ENCODE assay signal across 8 cellular contexts in genomic region chr22:39349967-39350802, GRCh38. TPM values are rescaled to one million over a fixed set of nuclear protein-coding genes. Genes with fewer than 3 reads are reported as not detected.
DNase-seq lines count a peak whose midpoint lies in the region; ATAC-seq and TF ChIP-seq lines count a peak whose summit lies in the region.

SYNGR1 (plus strand) TSS chr22:39349991; CDS start chr22:39350011, 20 bp downstream.

- BruUV-seq in A673 (replicated peaks; lab: Mats Ljungman, UMichigan) (no TSS peak), HCT116 (replicated peaks; lab: Mats Ljungman, UMichigan) (TSS peak; percentile 59)

- H3K9me2 ChIP-seq in HCT116 (ENCODE audit: insufficient read depth) = no peaks in the 10 kb centered on the region

- CTCF ChIA-PET in A673 (lab: Charles Lee) (interaction anchor here (0.6 to 1.5 kb wide), 3 partner anchors 23 to 179 kb away, joined by 3 to 4 read pairs (median 3); no protein-coding TSS in a partner anchor), HCT116 (lab: Charles Lee) (no interaction called here)

- H2AFZ ChIP-seq in HCT116 (ENCODE audit: low read depth, low read length, poor library complexity, severe bottlenecking) = peak within 1 kb of the TSS; percentile 80

- peak within 1 kb of the TSS; percentile 91 for H3K4me2 ChIP-seq in HCT116 (ENCODE audit: low read length)

- WGBS in adipose tissue, 3 donors = 1 to 2% (median 1%) methylated on average over 50 to 89 of the region's 89 CpGs
- no CpG with 5 or more reads among the region's 89 CpGs for WGBS in iPS DF 6.9 (ENCODE audit: insufficient coverage, insufficient read length)

- POLR2A ChIA-PET in A673 (lab: Charles Lee; ENCODE audit: low non-redundant PET) (interaction anchor here (0.5 to 0.6 kb wide), 2 partner anchors 31 to 302 kb away, joined by 3 to 10 read pairs; partner anchors contain the start of gene RPL3), HCT116 (lab: Charles Lee) (interaction anchor here (2.3 kb wide), 1 partner anchor 30 kb away, joined by 7 read pairs; the partner anchor contains the start of gene RPL3)

- no peak for TF ChIP-seq CTCF in A673 (conservative IDR thresholded peaks at IDR 0.05; ENCODE audit: low read depth, low read length)
- TF ChIP-seq CTCF in HCT116 (IDR thresholded peaks at IDR 0.05 in 2 of 3, conservative IDR thresholded peaks at IDR 0.05 in 1 of 3; ENCODE audit: borderline replicate concordance in 1 of 3, insufficient read depth in 1 of 3, low read depth in 2 of 3, low read length in 2 of 3) = no peak

- ATAC-seq in HCT116 (peak; percentile 64), HG03045 (IDR thresholded peaks at IDR 0.05; ENCODE audit: unreplicated experiment) (no peak)

- H3K79me2 ChIP-seq in HCT116 (ENCODE audit: insufficient read depth, low read length) = peaks cover 5% of the 10 kb centered on the region; the same call in 1 of the 2 replicates

- H3K27ac ChIP-seq in A673 (ENCODE audit: low read depth, low read length, poor library complexity, severe bottlenecking) (peak within 1 kb of the TSS; percentile 76), HCT116 (ENCODE audit: low read depth, low read length) (peak within 1 kb of the TSS; percentile 51; the same call in 1 of the 2 replicates), adipose tissue (ENCODE audit: low read depth, low read length) (no peak within 1 kb of the TSS), iPS DF 6.9 (ENCODE audit: low read length) (no peak within 1 kb of the TSS)

- no peaks in the 10 kb centered on the region for H3K9me3 ChIP-seq in A673 (ENCODE audit: low read depth, low read length, poor library complexity, severe bottlenecking)
- no peaks in the 10 kb centered on the region for H3K9me3 ChIP-seq in HCT116 (ENCODE audit: control insufficient read depth in 1 of 2, insufficient read depth in 1 of 2, low read depth in 1 of 2, low read length in 2 of 2)
- no peaks in the 10 kb centered on the region for H3K9me3 ChIP-seq in iPS DF 6.9 (ENCODE audit: control insufficient read depth, insufficient read depth, low read length)

- peak within 1 kb of the TSS; percentile 75 for H3K9ac ChIP-seq in HCT116 (ENCODE audit: low read length)

- no peaks in the 10 kb centered on the region for H3K36me3 ChIP-seq in A673 (ENCODE audit: insufficient read depth, low read length, poor library complexity, severe bottlenecking)
- no peaks in the 10 kb centered on the region for H3K36me3 ChIP-seq in HCT116 (ENCODE audit: control insufficient read depth in 1 of 2, insufficient read depth in 2 of 2, low read length in 2 of 2)
- no peaks in the 10 kb centered on the region for H3K36me3 ChIP-seq in iPS DF 6.9 (ENCODE audit: control insufficient read depth, insufficient read depth, low read length)

- H4K20me1 ChIP-seq in HCT116 (ENCODE audit: insufficient read depth) = no peaks in the 10 kb centered on the region

- RAD21 ChIA-PET in HCT116 (lab: Charles Lee; ENCODE audit: low non-redundant PET in 1 of 2, low total read pairs in 2 of 2, uncharacterized antibody in 2 of 2, unreplicated experiment in 2 of 2) = no interaction called here

- H3K4me3 ChIP-seq in A673 (ENCODE audit: low read depth, low read length, poor library complexity, severe bottlenecking) (peak within 1 kb of the TSS; percentile 68), HCT116 (replicated peaks in 1 of 2; ENCODE audit: low read depth in 1 of 2, low read length in 2 of 2) (peak within 1 kb of the TSS; percentile 54 to 75), iPS DF 6.9 (ENCODE audit: low read length) (peak within 1 kb of the TSS; percentile 72; the same call in 1 of the 2 replicates), skeletal muscle cell (ENCODE audit: low read depth, low read length) (peak within 1 kb of the TSS; percentile 55)

- intact Hi-C loops in A673 (cut with micrococcal nuclease; ENCODE audit: unreplicated experiment) (no loop called here), HCT116 (cut with micrococcal nuclease) (no loop called here)

- H3K4me1 ChIP-seq in A673 (ENCODE audit: insufficient read depth, low read length, poor library complexity, severe bottlenecking) = peaks cover 21% of the 10 kb centered on the region
- peaks cover 19 to 40% of the 10 kb centered on the region in 2 experiments; a peak in 3 of 4 replicates for H3K4me1 ChIP-seq in HCT116 (ENCODE audit: control insufficient read depth in 1 of 2, insufficient read depth in 2 of 2, low read length in 2 of 2)
- peaks cover 8% of the 10 kb centered on the region for H3K4me1 ChIP-seq in iPS DF 6.9 (ENCODE audit: control insufficient read depth, insufficient read depth, low read length)

- H3K27me3 ChIP-seq in A673 (replicated peaks; ENCODE audit: insufficient read depth, low read depth, low read length, poor library complexity) (no peaks in the 10 kb centered on the region), HCT116 (ENCODE audit: insufficient read depth, low read length) (no peaks in the 10 kb centered on the region), iPS DF 6.9 (ENCODE audit: control insufficient read depth, insufficient read depth, low read length) (no peaks in the 10 kb centered on the region)

- TF ChIP-seq POLR2A in HCT116 (IDR thresholded peaks at IDR 0.05; ENCODE audit: borderline replicate concordance, extremely low read depth, insufficient read depth, insufficient read length) = no peak

- TF ChIP-seq RAD21 in HCT116 (IDR thresholded peaks at IDR 0.05; ENCODE audit: low read depth) = no peak

- DNase-seq in A673 (ENCODE audit: low spot score) (peak; percentile 23), HCT116 (ENCODE audit: low read depth, low spot score) (no peak), iPS DF 6.9 (ENCODE audit: low read depth, low spot score) (no peak), skeletal muscle cell (ENCODE audit: low read depth) (no peak), NCI-H1105 (lab: John Stamatoyannopoulos, UW) (no peak), hepatic stellate cell (ENCODE audit: low spot score) (no peak)

TF ChIP-seq in HCT116, 20 proteins besides CTCF, POLR2A, EP300 and RAD21:
- TF ChIP-seq YY1 (IDR thresholded peaks at IDR 0.05; ENCODE audit: extremely low read depth, insufficient replicate concordance, low read depth, low read length) = no peak
- TF ChIP-seq ZFX (IDR thresholded peaks at IDR 0.05) = peak; percentile 32; the same call in 1 of the 2 replicates
- TF ChIP-seq POLR2AphosphoS5 (IDR thresholded peaks at IDR 0.05; ENCODE audit: low read depth, low read length) = peak; percentile 45; the same call in 1 of the 2 replicates
- TF ChIP-seq MAX (IDR thresholded peaks at IDR 0.05) = no peak
- TF ChIP-seq CBX3 (IDR thresholded peaks at IDR 0.05; ENCODE audit: low read depth) = no peak

RNA-seq across cellular contexts. Expression of gene SYNGR1, which starts in this region (rescaled TPM):
- total RNA-seq in A673 (2021) = 31.7 and 36.7 TPM in 2 replicates
- total RNA-seq in HCT116 (2021; ENCODE audit: unreplicated experiment) = 20.7 TPM
- 31.1 and 42.6 TPM in 2 replicates for polyA plus RNA-seq in HCT116 (2012)
- polyA plus RNA-seq in adipose tissue = 10 to 100 TPM in 2 of 3 donors, 1 to 10 TPM in 1; 7.9 to 13.0 (median 12.6) TPM

Comparison
In these comparisons a context has a peak if more than half of its experiments do, and no peak if none do; other contexts are left out.
1. H3K27ac ChIP-seq: peak in A673 (single experiment) and HCT116 (single experiment); none in adipose tissue (single experiment) and iPS DF 6.9 (single experiment).
2. Peak in every context shown above with its lines, with median percentiles within 50 percentile points of each other: H3K4me3 ChIP-seq.